27 cellular contexts compared by ENCODE assay signal in genomic region chr7:18724311-18724710, GRCh38.
"Had no signal": no experiment of that assay in that cellular context is flagged by ENCODE, and none has a peak within 500 bp of the region (broad histone marks: within the 10 kb centered on the region; RNA-seq: fewer than 3 reads in every experiment).

No MANE protein-coding gene starts in this region.

- H3K4me3 ChIP-seq: esophagus squamous epithelium, lower lobe of right lung, smooth muscle cell, uterus had no signal

- H3K4me1 ChIP-seq: esophagus squamous epithelium, lower lobe of right lung, parathyroid adenoma, uterus had no signal

- H3K4me2 ChIP-seq: smooth muscle cell had no signal

- H3K9me3 ChIP-seq: esophagus squamous epithelium, lower lobe of right lung, uterus had no signal

- H3K36me3 Mint-ChIP-seq: activated CD8-positive, alpha-beta memory T cell treated with anti-CD3 and anti-CD28 coated beads, Interleukin-2, amount 10 ng/mL, durations not matched to agents 7 days and 5 days; activated naive CD4-positive, alpha-beta T cell treated with anti-CD3 and anti-CD28 coated beads, Interleukin-2, amount 50 U/mL, for 24 hours; brain had no signal

- H3K27me3 ChIP-seq: esophagus squamous epithelium, uterus had no signal

- H3K27ac ChIP-seq: esophagus squamous epithelium, lower lobe of right lung, parathyroid adenoma, uterus, VCaP had no signal

- H3K36me3 ChIP-seq: esophagus squamous epithelium, lower lobe of right lung, uterus had no signal

- ATAC-seq: activated CD8-positive, alpha-beta memory T cell treated with anti-CD3 and anti-CD28 coated beads, Interleukin-2, amount 10 ng/mL, durations not matched to agents 7 days and 5 days; activated CD8-positive, alpha-beta T cell treated with anti-CD3 and anti-CD28 coated beads for 36 hours; left lobe of liver; lower lobe of right lung; sciatic nerve; stimulated activated memory B cell treated with anti-CD40 and anti-IgM and Interleukin-4, amounts not matched to agents 10 μg/mL and 1 μg/mL and 100 μg/mL, for 72 hours had no signal

- DNase-seq: activated CD4-positive, alpha-beta T cell treated with anti-CD3 and anti-CD28 coated beads, Interleukin-2, amount 10 ng/mL, durations not matched to agents 7 days and 5 days; activated CD4-positive, CD25-positive, alpha-beta regulatory T cell treated with anti-CD3 and anti-CD28 coated beads, Interleukin-2, amount 50 U/mL, for 72 hours; activated CD8-positive, alpha-beta memory T cell treated with anti-CD3 and anti-CD28 coated beads, Interleukin-2, amount 10 ng/mL, durations not matched to agents 7 days and 5 days; activated CD8-positive, alpha-beta T cell treated with anti-CD3 and anti-CD28 coated beads for 36 hours; activated gamma-delta T cell; activated T-cell treated with anti-CD3 and anti-CD28 coated beads for 4 hours; aorta; central memory CD4-positive, alpha-beta T cell; effector memory CD4-positive, alpha-beta T cell; esophagus squamous epithelium; kidney; lower lobe of right lung; naive B cell; nucleus accumbens; stimulated activated CD4-positive, alpha-beta T cell treated with anti-CD3 and anti-CD28 coated beads, Interleukin-15, amount 100 ng/mL, for 24 hours; trophoblast cell; uterus had no signal

- H3K27ac Mint-ChIP-seq: activated CD4-positive, alpha-beta T cell treated with anti-CD3 and anti-CD28 coated beads, Interleukin-2, amount 10 ng/mL, durations not matched to agents 7 days and 5 days; activated CD8-positive, alpha-beta memory T cell treated with anti-CD3 and anti-CD28 coated beads, Interleukin-2, amount 10 ng/mL, durations not matched to agents 7 days and 5 days; activated CD8-positive, alpha-beta T cell treated with anti-CD3 and anti-CD28 coated beads for 36 hours; activated naive CD4-positive, alpha-beta T cell treated with anti-CD3 and anti-CD28 coated beads, Interleukin-2, amount 50 U/mL, for 24 hours; activated T-helper 1 cell treated with anti-CD3 and anti-CD28 coated beads, Interleukin-12 subunit alpha, Interleukin-12 subunit beta, Interleukin-2, Interleukin-4 antibody, amounts not matched to agents 30 ng/mL and 10 ng/mL and 1 ng/mL, durations not matched to agents 14 hours and 24 hours and 36 hours; brain; naive B cell; stimulated activated memory B cell treated with anti-CD40 and anti-IgM and Interleukin-4, amounts not matched to agents 10 μg/mL and 1 μg/mL and 100 μg/mL, for 72 hours; T-helper 2 cell treated with Interferon-gamma antibody and Interleukin-4, amounts not matched to agents 5 μg/mL and 100 μg/mL, for 36 hours had no signal

- H3K27me3 Mint-ChIP-seq: activated CD4-positive, alpha-beta T cell treated with anti-CD3 and anti-CD28 coated beads, Interleukin-2, amount 10 ng/mL, durations not matched to agents 7 days and 5 days; activated CD8-positive, alpha-beta memory T cell treated with anti-CD3 and anti-CD28 coated beads, Interleukin-2, amount 10 ng/mL, durations not matched to agents 7 days and 5 days; activated CD8-positive, alpha-beta T cell treated with anti-CD3 and anti-CD28 coated beads for 36 hours; activated naive CD4-positive, alpha-beta T cell treated with anti-CD3 and anti-CD28 coated beads, Interleukin-2, amount 50 U/mL, for 24 hours; brain; naive B cell; stimulated activated memory B cell treated with anti-CD40 and anti-IgM and Interleukin-4, amounts not matched to agents 10 μg/mL and 1 μg/mL and 100 μg/mL, for 72 hours had no signal

- H2AFZ ChIP-seq: parathyroid adenoma had no signal

- H3K9ac ChIP-seq: parathyroid adenoma had no signal

- H3K4me3 Mint-ChIP-seq: activated CD4-positive, alpha-beta T cell treated with anti-CD3 and anti-CD28 coated beads, Interleukin-2, amount 10 ng/mL, durations not matched to agents 7 days and 5 days; activated CD8-positive, alpha-beta memory T cell treated with anti-CD3 and anti-CD28 coated beads, Interleukin-2, amount 10 ng/mL, durations not matched to agents 7 days and 5 days; activated CD8-positive, alpha-beta T cell treated with anti-CD3 and anti-CD28 coated beads for 36 hours; activated naive CD4-positive, alpha-beta T cell treated with anti-CD3 and anti-CD28 coated beads, Interleukin-2, amount 50 U/mL, for 24 hours; activated T-helper 1 cell treated with anti-CD3 and anti-CD28 coated beads, Interleukin-12 subunit alpha, Interleukin-12 subunit beta, Interleukin-2, Interleukin-4 antibody, amounts not matched to agents 30 ng/mL and 10 ng/mL and 1 ng/mL, durations not matched to agents 14 hours and 24 hours and 36 hours; brain; naive B cell; stimulated activated memory B cell treated with anti-CD40 and anti-IgM and Interleukin-4, amounts not matched to agents 10 μg/mL and 1 μg/mL and 100 μg/mL, for 72 hours; T-helper 2 cell treated with Interferon-gamma antibody and Interleukin-4, amounts not matched to agents 5 μg/mL and 100 μg/mL, for 36 hours had no signal

- H3K9me3 Mint-ChIP-seq: activated CD4-positive, alpha-beta T cell treated with anti-CD3 and anti-CD28 coated beads, Interleukin-2, amount 10 ng/mL, durations not matched to agents 7 days and 5 days; activated CD8-positive, alpha-beta T cell treated with anti-CD3 and anti-CD28 coated beads for 36 hours; activated T-helper 1 cell treated with anti-CD3 and anti-CD28 coated beads, Interleukin-12 subunit alpha, Interleukin-12 subunit beta, Interleukin-2, Interleukin-4 antibody, amounts not matched to agents 30 ng/mL and 10 ng/mL and 1 ng/mL, durations not matched to agents 14 hours and 24 hours and 36 hours; brain; naive B cell; stimulated activated memory B cell treated with anti-CD40 and anti-IgM and Interleukin-4, amounts not matched to agents 10 μg/mL and 1 μg/mL and 100 μg/mL, for 72 hours; T-helper 2 cell treated with Interferon-gamma antibody and Interleukin-4, amounts not matched to agents 5 μg/mL and 100 μg/mL, for 36 hours had no signal

- H3K79me2 ChIP-seq: parathyroid adenoma had no signal

- H3K4me1 Mint-ChIP-seq: activated CD4-positive, alpha-beta T cell treated with anti-CD3 and anti-CD28 coated beads, Interleukin-2, amount 10 ng/mL, durations not matched to agents 7 days and 5 days; activated CD8-positive, alpha-beta memory T cell treated with anti-CD3 and anti-CD28 coated beads, Interleukin-2, amount 10 ng/mL, durations not matched to agents 7 days and 5 days; activated naive CD4-positive, alpha-beta T cell treated with anti-CD3 and anti-CD28 coated beads, Interleukin-2, amount 50 U/mL, for 24 hours; brain; naive B cell; stimulated activated memory B cell treated with anti-CD40 and anti-IgM and Interleukin-4, amounts not matched to agents 10 μg/mL and 1 μg/mL and 100 μg/mL, for 72 hours had no signal
